ENCODE assay signal across 2 cellular contexts in genomic region chr7:4783762-4784351, GRCh38.
TF ChIP-seq lines count a peak whose summit lies in the region.

No MANE protein-coding gene starts in this region.

TF ChIP-seq in IMR-90, 13 proteins besides CTCF, POLR2A, EP300 and RAD21:
- TF ChIP-seq RFX5 (IDR thresholded peaks at IDR 0.05; ENCODE audit: low read depth, low read length) (no peak), CEBPB (IDR thresholded peaks at IDR 0.05; ENCODE audit: low read depth, low read length) (no peak), FOS (IDR thresholded peaks at IDR 0.05; ENCODE audit: low read depth, low read length) (no peak)

TF ChIP-seq in K562, 482 proteins besides CTCF, POLR2A, EP300 and RAD21:
- TF ChIP-seq RBFOX2 (IDR thresholded peaks at IDR 0.05; ENCODE audit: low read depth, low read length) (peak; percentile 49; the same call in 1 of the 2 replicates), POLR2G (IDR thresholded peaks at IDR 0.05; ENCODE audit: low read depth, low read length) (peak; percentile 48), LEF1 (IDR thresholded peaks at IDR 0.05) (no peak)
